In the genomic region with DNA sequence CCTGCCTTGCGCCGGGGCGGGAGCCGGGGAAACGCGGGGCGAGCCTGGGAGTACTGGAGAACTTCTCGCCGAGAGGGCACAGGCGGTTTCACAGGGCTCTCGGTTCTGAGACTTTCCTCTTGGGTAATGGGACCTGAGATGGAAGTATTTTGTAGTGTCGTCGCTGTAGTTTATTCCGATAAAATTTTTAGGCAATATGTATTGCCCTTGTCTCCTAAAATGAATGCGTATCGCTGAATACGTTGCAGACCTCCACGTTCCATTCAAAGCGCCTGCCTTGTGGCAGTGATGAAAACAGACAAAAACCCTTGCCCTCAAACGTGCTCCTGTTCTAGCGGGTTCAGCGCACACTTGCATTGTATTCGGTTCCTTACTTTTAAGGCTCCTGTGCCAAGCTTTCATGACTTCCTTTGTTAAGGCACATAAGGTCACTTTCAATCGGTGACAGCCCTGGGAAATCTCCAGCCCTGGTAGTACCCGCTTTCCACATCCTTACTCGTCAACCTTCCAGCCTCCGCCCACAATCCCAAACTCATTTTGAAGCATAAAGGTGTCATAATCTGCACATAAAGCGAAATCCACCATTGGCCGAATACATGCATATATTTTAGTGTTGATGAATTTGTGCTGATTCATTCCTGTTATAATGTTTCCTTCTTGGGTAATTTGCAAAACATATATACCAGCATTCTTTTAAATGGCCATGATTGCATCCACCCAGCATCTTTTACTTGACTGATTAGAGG, we compare ENCODE assay signal across 8 cellular contexts. TPM values are rescaled to one million over a fixed set of nuclear protein-coding genes. Genes with fewer than 3 reads are reported as not detected.
DNase-seq lines count a peak whose midpoint lies in the region; ATAC-seq, FAIRE-seq and TF ChIP-seq lines count a peak whose summit lies in the region.

No MANE protein-coding gene starts in this region.

- H3K9me1 ChIP-seq in endothelial cell of umbilical vein (replicated peaks; ENCODE audit: control insufficient read depth, extremely low read depth, insufficient read depth, low read length) = no peaks in the 10 kb centered on the region

- FAIRE-seq in endothelial cell of umbilical vein (lab: Jason Lieb, UNC) (peak; percentile 78), urothelium cell line (lab: Jason Lieb, UNC) (no peak)

- TSS peak; percentile 34 for BruUV-seq in endothelial cell of umbilical vein (replicated peaks; lab: Mats Ljungman, UMichigan)

- TF ChIP-seq CTCF in endothelial cell of umbilical vein (IDR thresholded peaks at IDR 0.05; ENCODE audit: extremely low read depth in 1 of 2, insufficient read depth in 1 of 2, low read depth in 1 of 2, low read length in 2 of 2) (no peak), mucosa of descending colon (IDR thresholded peaks at IDR 0.05) (no peak)

- CTCF ChIA-PET in endothelial cell of umbilical vein (lab: Charles Lee) = interaction anchor here (1.1 to 3.4 kb wide), 3 partner anchors 10 to 280 kb away, joined by 4 to 19 read pairs (median 14); no protein-coding TSS in a partner anchor

- peak overlapping the region; percentile 99 for H3K4me3 Mint-ChIP-seq in T-helper 17 cell

- TF ChIP-seq POLR2A in endothelial cell of umbilical vein (IDR thresholded peaks at IDR 0.05; ENCODE audit: low read depth, low read length) = no peak

- H3K27ac Mint-ChIP-seq in T-helper 17 cell = peak overlapping the region; percentile 98

- peaks cover 85% of the 10 kb centered on the region for H3K79me2 ChIP-seq in endothelial cell of umbilical vein (ENCODE audit: control insufficient read depth, insufficient read depth, low read length)

- H3K9me3 ChIP-seq in T-helper 17 cell (ENCODE audit: control insufficient read depth, low read length, poor library complexity, severe bottlenecking) (no peaks in the 10 kb centered on the region), endothelial cell of umbilical vein (replicated peaks; ENCODE audit: control insufficient read depth, insufficient read depth, low read length) (no peaks in the 10 kb centered on the region), mucosa of descending colon (no peaks in the 10 kb centered on the region)

- peaks cover 13% of the 10 kb centered on the region for H3K4me1 ChIP-seq in endothelial cell of umbilical vein (ENCODE audit: control insufficient read depth, extremely low read depth, insufficient read depth, low read length)
- peaks cover 14% of the 10 kb centered on the region for H3K4me1 ChIP-seq in mucosa of descending colon (ENCODE audit: low read depth)

- H2AFZ ChIP-seq in endothelial cell of umbilical vein (ENCODE audit: low read depth, low read length) = peak overlapping the region; percentile 95

- DNase-seq in activated gamma-delta T cell treated with Interleukin-2 at 50 U/mL for 16 hours = peak; percentile 6
- no peak for DNase-seq in activated gamma-delta T cell (lab: John Stamatoyannopoulos, UW)
- peak; percentile 45 for DNase-seq in HuH-7.5 (ENCODE audit: low spot score)
- no peak for DNase-seq in T-helper 17 cell
- peak; percentile 64 for DNase-seq in endothelial cell of umbilical vein (ENCODE audit: low read depth, low spot score)
- DNase-seq in mucosa of descending colon = peak in 1 of 3 donors; percentile 59
- peak; percentile 18 for DNase-seq in urothelium cell line (ENCODE audit: low spot score)
- no peak for DNase-seq in SKM-1 (lab: John Stamatoyannopoulos, UW; ENCODE audit: unreplicated experiment)

- intact Hi-C loops in endothelial cell of umbilical vein (cut with micrococcal nuclease) = loop anchor here (1.0 to 5.0 kb wide), 5 partner anchors 46 to 274 kb away; a partner anchor contains a TSS
- intact Hi-C loops in mucosa of descending colon (cut with DNase I, micrococcal nuclease) = no loop called here

- H3K27me3 ChIP-seq in endothelial cell of umbilical vein (ENCODE audit: control insufficient read depth in 2 of 2, insufficient read depth in 2 of 2, low read length in 2 of 2) = no peaks in the 10 kb centered on the region

- H3K36me3 Mint-ChIP-seq in T-helper 17 cell (ENCODE audit: low read depth) = peaks cover 8% of the 10 kb centered on the region

- H3K4me2 ChIP-seq in endothelial cell of umbilical vein (ENCODE audit: insufficient read depth, low read length) = peak overlapping the region; percentile 94

- peaks cover 33% of the 10 kb centered on the region for H3K4me1 Mint-ChIP-seq in T-helper 17 cell

- no peaks in the 10 kb centered on the region for H3K27me3 Mint-ChIP-seq in T-helper 17 cell

- H4K20me1 ChIP-seq in endothelial cell of umbilical vein (replicated peaks; ENCODE audit: control insufficient read depth, extremely low read depth, insufficient read depth, low read length) = peaks cover 8% of the 10 kb centered on the region

- POLR2A ChIA-PET in endothelial cell of umbilical vein (lab: Charles Lee) = interaction anchor here (1.6 kb wide), 1 partner anchor 280 kb away, joined by 20 read pairs; no protein-coding TSS in a partner anchor

- dilution Hi-C loops in endothelial cell of umbilical vein (cut with MboI; ENCODE audit: extremely low pct_ligation_motif_present, low sequenced_read_pairs) = no loop called here

- peak overlapping the region; percentile 98 for H3K9ac ChIP-seq in endothelial cell of umbilical vein (replicated peaks; ENCODE audit: extremely low read depth, insufficient read depth, low read length)

- peak overlapping the region; percentile 95 for H3K27ac ChIP-seq in endothelial cell of umbilical vein (ENCODE audit: insufficient read depth, low read depth, low read length)

- ATAC-seq in T-helper 17 cell (no peak), mucosa of descending colon (peak; percentile 1)

- H3K36me3 ChIP-seq in endothelial cell of umbilical vein (ENCODE audit: control insufficient read depth in 2 of 2, extremely low read depth in 1 of 2, insufficient read depth in 2 of 2, low read length in 2 of 2) = peaks cover 0 to 6% of the 10 kb centered on the region in 2 experiments
- peaks cover 10% of the 10 kb centered on the region for H3K36me3 ChIP-seq in mucosa of descending colon (ENCODE audit: low read depth)

- H3K4me3 ChIP-seq in endothelial cell of umbilical vein (replicated peaks in 1 of 3; ENCODE audit: insufficient read depth in 1 of 3, low read depth in 1 of 3, low read length in 3 of 3) (peak overlapping the region; percentile 67 to 96 (median 90)), mucosa of descending colon (peak overlapping the region; percentile 92)

TF ChIP-seq in endothelial cell of umbilical vein, 7 proteins besides CTCF, POLR2A, EP300 and RAD21:
- TF ChIP-seq MYC (IDR thresholded peaks at IDR 0.05; ENCODE audit: low read depth, low read length) (no peak), EZH2 (IDR thresholded peaks at IDR 0.05; ENCODE audit: borderline replicate concordance, low read depth, low read length, severe bottlenecking) (no peak), FOS (IDR thresholded peaks at IDR 0.05; ENCODE audit: borderline replicate concordance, insufficient read depth, low read length) (no peak), JUN (IDR thresholded peaks at IDR 0.05; ENCODE audit: borderline replicate concordance, insufficient read depth, insufficient read length, low read depth) (no peak), POLR2AphosphoS5 (IDR thresholded peaks at IDR 0.05; ENCODE audit: insufficient read depth, low read depth, low read length) (no peak), GATA2 (IDR thresholded peaks at IDR 0.05; ENCODE audit: insufficient read depth, insufficient read length, low read depth, low read length) (no peak)
- TF ChIP-seq, protein P1, sequence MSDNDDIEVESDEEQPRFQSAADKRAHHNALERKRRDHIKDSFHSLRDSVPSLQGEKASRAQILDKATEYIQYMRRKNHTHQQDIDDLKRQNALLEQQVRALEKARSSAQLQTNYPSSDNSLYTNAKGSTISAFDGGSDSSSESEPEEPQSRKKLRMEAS (IDR thresholded peaks at IDR 0.05; ENCODE audit: insufficient read depth, insufficient read length) = no peak
TF ChIP-seq in endothelial cell of umbilical vein: peak in this region for 0.

RNA-seq across cellular contexts. Expression of a gene that starts 0.7 kb away (rescaled TPM):
- total RNA-seq in T-helper 17 cell = 1 to 10 TPM in 1 of 2 donors, under 1 TPM in 1; 0.89 to 2.7 TPM
- total RNA-seq in endothelial cell of umbilical vein = 11.4 and 11.5 TPM in 2 replicates
- 0.46 and 1.1 TPM in 2 replicates for polyA plus RNA-seq in endothelial cell of umbilical vein
- polyA plus RNA-seq in endothelial cell of umbilical vein (2011; cell fraction: cytosol; rRNA removed) = 1.7 and 2.6 TPM in 2 replicates
- polyA plus RNA-seq in endothelial cell of umbilical vein (2011; cell fraction: nucleus; rRNA removed) = 2.1 and 3.0 TPM in 2 replicates
- polyA plus RNA-seq in endothelial cell of umbilical vein (2012) = 4.3 and 8.6 TPM in 2 replicates
- polyA minus RNA-seq in endothelial cell of umbilical vein = 2.2 and 3.1 TPM in 2 replicates
- polyA minus RNA-seq in endothelial cell of umbilical vein (2011; cell fraction: cytosol; rRNA and poly(A)+ RNA removed) = 10.1 TPM
- 1.3 and 2.3 TPM in 2 replicates for polyA minus RNA-seq in endothelial cell of umbilical vein (2011; cell fraction: nucleus; rRNA and poly(A)+ RNA removed)
- 10 to 100 TPM in 2 of 3 donors, 1 to 10 TPM in 1; 7.0 to 15.6 (median 11.6) TPM for total RNA-seq in mucosa of descending colon

RNA-seq across cellular contexts. Expression of a gene that starts 1.3 kb away (rescaled TPM):
- total RNA-seq in T-helper 17 cell (100 to 1,000 TPM; 612 to 613 TPM), endothelial cell of umbilical vein (653 and 663 TPM in 2 replicates), mucosa of descending colon (100 to 1,000 TPM; 386 to 461 (median 421) TPM)
- polyA plus RNA-seq in endothelial cell of umbilical vein = 341 and 399 TPM in 2 replicates
- 427 and 435 TPM in 2 replicates for polyA plus RNA-seq in endothelial cell of umbilical vein (2011; cell fraction: cytosol; rRNA removed)
- 628 and 652 TPM in 2 replicates for polyA plus RNA-seq in endothelial cell of umbilical vein (2011; cell fraction: nucleus; rRNA removed)
- 498 and 617 TPM in 2 replicates for polyA plus RNA-seq in endothelial cell of umbilical vein (2012)
- 661 and 665 TPM in 2 replicates for polyA minus RNA-seq in endothelial cell of umbilical vein
- polyA minus RNA-seq in endothelial cell of umbilical vein (2011; cell fraction: cytosol; rRNA and poly(A)+ RNA removed) = 328 TPM
- 608 and 684 TPM in 2 replicates for polyA minus RNA-seq in endothelial cell of umbilical vein (2011; cell fraction: nucleus; rRNA and poly(A)+ RNA removed)

Comparison
In these comparisons a context has a peak if more than half of its experiments do, and no peak if none do; other contexts are left out.
1. DNase-seq: peak in activated gamma-delta T cell treated with Interleukin-2 at 50 U/mL for 16 hours (single experiment), HuH-7.5 (single experiment), endothelial cell of umbilical vein (single experiment) and urothelium cell line (single experiment); none in activated gamma-delta T cell (single experiment), T-helper 17 cell (0 of 3) and SKM-1 (single experiment).